14 cellular contexts compared by ENCODE assay signal in genomic region chr3:133938770-133939495, GRCh38. TPM values are rescaled to one million over a fixed set of nuclear protein-coding genes. Genes with fewer than 3 reads are reported as not detected.
DNase-seq lines count a peak whose midpoint lies in the region; ATAC-seq and TF ChIP-seq lines count a peak whose summit lies in the region.
"Had no signal": no experiment of that assay in that cellular context is flagged by ENCODE, and none has a peak within 500 bp of the region (broad histone marks: within the 10 kb centered on the region; RNA-seq: fewer than 3 reads in every experiment).

No MANE protein-coding gene starts in this region.

- no peak for TF ChIP-seq CTCF in HCT116 (IDR thresholded peaks at IDR 0.05 in 2 of 3, conservative IDR thresholded peaks at IDR 0.05 in 1 of 3; ENCODE audit: borderline replicate concordance in 1 of 3, insufficient read depth in 1 of 3, low read depth in 2 of 3, low read length in 2 of 3)
- TF ChIP-seq CTCF in brain microvascular endothelial cell (IDR thresholded peaks at IDR 0.05; ENCODE audit: low read depth, low read length, missing control alignments) = peak; percentile 58
- peak; percentile 32 for TF ChIP-seq CTCF in kidney epithelial cell (IDR thresholded peaks at IDR 0.05; ENCODE audit: insufficient read depth, low read length, poor library complexity, severe bottlenecking)

- ATAC-seq in HCT116 (no peak), HG02759 (IDR thresholded peaks at IDR 0.05; ENCODE audit: unreplicated experiment) (no peak)
- ATAC-seq: activated CD8-positive, alpha-beta T cell treated with anti-CD3 and anti-CD28 coated beads, Interleukin-2, amount 10 ng/mL, durations not matched to agents 7 days and 5 days had no signal

- DNase-seq in A172 (ENCODE audit: low spot score) (peak; percentile 15), HCT116 (ENCODE audit: low read depth, low spot score) (no peak), brain microvascular endothelial cell (no peak), kidney epithelial cell (ENCODE audit: low read depth) (no peak), cerebellum (ENCODE audit: low spot score) (no peak), NCI-H748 (lab: John Stamatoyannopoulos, UW; ENCODE audit: unreplicated experiment) (no peak), epidermal melanocyte (ENCODE audit: insufficient read length, low spot score) (no peak)
- DNase-seq: activated CD8-positive, alpha-beta T cell treated with anti-CD3 and anti-CD28 coated beads, Interleukin-2, amount 10 ng/mL, durations not matched to agents 7 days and 5 days; AML-193; NCI-H748 treated with DMSO at 0.1 percent for 48 hours; nephron progenitor cell; stimulated activated naive CD4-positive, alpha-beta T cell had no signal

- H3K9me2 ChIP-seq in HCT116 (ENCODE audit: insufficient read depth) = no peaks in the 10 kb centered on the region

- H3K4me2 ChIP-seq in HCT116 (ENCODE audit: low read length) = no peak overlapping the region

- no peaks in the 10 kb centered on the region for H4K20me1 ChIP-seq in HCT116 (ENCODE audit: insufficient read depth)

- RAD21 ChIA-PET in HCT116 (lab: Charles Lee; ENCODE audit: low non-redundant PET in 1 of 2, low total read pairs in 2 of 2, uncharacterized antibody in 2 of 2, unreplicated experiment in 2 of 2) = no interaction called here

- CTCF ChIA-PET in HCT116 (lab: Charles Lee) = interaction anchor here (1.0 kb wide), 1 partner anchor 9 kb away, joined by 5 read pairs; no protein-coding TSS in a partner anchor

- no peak for TF ChIP-seq POLR2A in HCT116 (IDR thresholded peaks at IDR 0.05; ENCODE audit: borderline replicate concordance, extremely low read depth, insufficient read depth, insufficient read length)

- peak; percentile 52 for TF ChIP-seq RAD21 in HCT116 (IDR thresholded peaks at IDR 0.05; ENCODE audit: low read depth)

- H3K36me3 ChIP-seq in HCT116 (ENCODE audit: control insufficient read depth in 1 of 2, insufficient read depth in 2 of 2, low read length in 2 of 2) = no peaks in the 10 kb centered on the region
- H3K36me3 ChIP-seq in brain microvascular endothelial cell (replicated peaks) = no peaks in the 10 kb centered on the region
- no peaks in the 10 kb centered on the region for H3K36me3 ChIP-seq in kidney epithelial cell (ENCODE audit: control insufficient read depth, insufficient read depth, low read length)
- H3K36me3 ChIP-seq: MG63 had no signal

- no peak overlapping the region for H3K4me3 ChIP-seq in HCT116 (replicated peaks in 1 of 2; ENCODE audit: low read depth in 1 of 2, low read length in 2 of 2)
- no peak overlapping the region for H3K4me3 ChIP-seq in brain microvascular endothelial cell (ENCODE audit: low read depth, low read length)
- no peak overlapping the region for H3K4me3 ChIP-seq in kidney epithelial cell (ENCODE audit: low read depth, low read length)
- H3K4me3 ChIP-seq: MG63 had no signal

- BruUV-seq in HCT116 (replicated peaks; lab: Mats Ljungman, UMichigan) = no TSS peak

- no peaks in the 10 kb centered on the region for H3K79me2 ChIP-seq in HCT116 (ENCODE audit: insufficient read depth, low read length)

- intact Hi-C loops in HCT116 (cut with micrococcal nuclease) = no loop called here

- no peak overlapping the region for H3K27ac ChIP-seq in HCT116 (ENCODE audit: low read depth, low read length)
- no peak overlapping the region for H3K27ac ChIP-seq in brain microvascular endothelial cell

- no peaks in the 10 kb centered on the region for H3K9me3 ChIP-seq in HCT116 (ENCODE audit: control insufficient read depth in 1 of 2, insufficient read depth in 1 of 2, low read depth in 1 of 2, low read length in 2 of 2)
- H3K9me3 ChIP-seq: MG63 had no signal

- in situ Hi-C loops in brain microvascular endothelial cell (cut with HindIII; ENCODE audit: low pct_ligation_motif_present, low sequenced_read_pairs) = no loop called here

- H3K27me3 ChIP-seq in HCT116 (ENCODE audit: insufficient read depth, low read length) = peaks cover 50% of the 10 kb centered on the region
- peaks cover 25% of the 10 kb centered on the region for H3K27me3 ChIP-seq in brain microvascular endothelial cell (replicated peaks)
- peaks cover 2% of the 10 kb centered on the region for H3K27me3 ChIP-seq in kidney epithelial cell (ENCODE audit: control insufficient read depth, insufficient read depth, low read length)
- H3K27me3 ChIP-seq: MG63 had no signal

- H3K9ac ChIP-seq in HCT116 (ENCODE audit: low read length) = no peak overlapping the region

- POLR2A ChIA-PET in HCT116 (lab: Charles Lee) = no interaction called here

- peaks cover 12 to 14% of the 10 kb centered on the region in 2 experiments for H3K4me1 ChIP-seq in HCT116 (ENCODE audit: control insufficient read depth in 1 of 2, insufficient read depth in 2 of 2, low read length in 2 of 2)

- no peak overlapping the region for H2AFZ ChIP-seq in HCT116 (ENCODE audit: low read depth, low read length, poor library complexity, severe bottlenecking)

TF ChIP-seq in HCT116, 20 proteins besides CTCF, POLR2A, EP300 and RAD21:
- TF ChIP-seq JUND (IDR thresholded peaks at IDR 0.05) (no peak), EZH2 (IDR thresholded peaks at IDR 0.05) (no peak), TCF7L2 (IDR thresholded peaks at IDR 0.05; ENCODE audit: borderline replicate concordance, extremely low read depth, insufficient read depth, insufficient read length) (no peak), SIN3A (IDR thresholded peaks at IDR 0.05; ENCODE audit: low read depth) (no peak), CEBPB (IDR thresholded peaks at IDR 0.05; ENCODE audit: low read depth) (no peak), EZH2phosphoT487 (IDR thresholded peaks at IDR 0.05; ENCODE audit: borderline replicate concordance) (no peak), EGR1 (IDR thresholded peaks at IDR 0.05; ENCODE audit: low read depth) (no peak), ZFX (IDR thresholded peaks at IDR 0.05) (no peak), CBX3 (IDR thresholded peaks at IDR 0.05; ENCODE audit: low read depth) (no peak), SRF (IDR thresholded peaks at IDR 0.05; ENCODE audit: low read depth) (no peak), YY1 (IDR thresholded peaks at IDR 0.05; ENCODE audit: extremely low read depth, insufficient replicate concordance, low read depth, low read length) (no peak), FOSL1 (IDR thresholded peaks at IDR 0.05; ENCODE audit: low read depth) (no peak), POLR2AphosphoS5 (IDR thresholded peaks at IDR 0.05; ENCODE audit: low read depth, low read length) (no peak), SP1 (IDR thresholded peaks at IDR 0.05; ENCODE audit: low read depth) (no peak)
- TF ChIP-seq, protein P1, sequence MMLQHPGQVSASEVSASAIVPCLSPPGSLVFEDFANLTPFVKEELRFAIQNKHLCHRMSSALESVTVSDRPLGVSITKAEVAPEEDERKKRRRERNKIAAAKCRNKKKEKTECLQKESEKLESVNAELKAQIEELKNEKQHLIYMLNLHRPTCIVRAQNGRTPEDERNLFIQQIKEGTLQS (IDR thresholded peaks at IDR 0.05) = no peak
- TF ChIP-seq, protein P2, sequence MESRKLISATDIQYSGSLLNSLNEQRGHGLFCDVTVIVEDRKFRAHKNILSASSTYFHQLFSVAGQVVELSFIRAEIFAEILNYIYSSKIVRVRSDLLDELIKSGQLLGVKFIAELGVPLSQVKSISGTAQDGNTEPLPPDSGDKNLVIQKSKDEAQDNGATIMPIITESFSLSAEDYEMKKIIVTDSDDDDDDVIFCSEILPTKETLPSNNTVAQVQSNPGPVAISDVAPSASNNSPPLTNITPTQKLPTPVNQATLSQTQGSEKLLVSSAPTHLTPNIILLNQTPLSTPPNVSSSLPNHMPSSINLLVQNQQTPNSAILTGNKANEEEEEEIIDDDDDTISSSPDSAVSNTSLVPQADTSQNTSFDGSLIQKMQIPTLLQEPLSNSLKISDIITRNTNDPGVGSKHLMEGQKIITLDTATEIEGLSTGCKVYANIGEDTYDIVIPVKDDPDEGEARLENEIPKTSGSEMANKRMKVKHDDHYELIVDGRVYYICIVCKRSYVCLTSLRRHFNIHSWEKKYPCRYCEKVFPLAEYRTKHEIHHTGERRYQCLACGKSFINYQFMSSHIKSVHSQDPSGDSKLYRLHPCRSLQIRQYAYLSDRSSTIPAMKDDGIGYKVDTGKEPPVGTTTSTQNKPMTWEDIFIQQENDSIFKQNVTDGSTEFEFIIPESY (IDR thresholded peaks at IDR 0.05; ENCODE audit: extremely low read depth, insufficient replicate concordance, low read length) = no peak
- TF ChIP-seq, protein P3, sequence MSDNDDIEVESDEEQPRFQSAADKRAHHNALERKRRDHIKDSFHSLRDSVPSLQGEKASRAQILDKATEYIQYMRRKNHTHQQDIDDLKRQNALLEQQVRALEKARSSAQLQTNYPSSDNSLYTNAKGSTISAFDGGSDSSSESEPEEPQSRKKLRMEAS (IDR thresholded peaks at IDR 0.05) = no peak
- TF ChIP-seq, protein P4, sequence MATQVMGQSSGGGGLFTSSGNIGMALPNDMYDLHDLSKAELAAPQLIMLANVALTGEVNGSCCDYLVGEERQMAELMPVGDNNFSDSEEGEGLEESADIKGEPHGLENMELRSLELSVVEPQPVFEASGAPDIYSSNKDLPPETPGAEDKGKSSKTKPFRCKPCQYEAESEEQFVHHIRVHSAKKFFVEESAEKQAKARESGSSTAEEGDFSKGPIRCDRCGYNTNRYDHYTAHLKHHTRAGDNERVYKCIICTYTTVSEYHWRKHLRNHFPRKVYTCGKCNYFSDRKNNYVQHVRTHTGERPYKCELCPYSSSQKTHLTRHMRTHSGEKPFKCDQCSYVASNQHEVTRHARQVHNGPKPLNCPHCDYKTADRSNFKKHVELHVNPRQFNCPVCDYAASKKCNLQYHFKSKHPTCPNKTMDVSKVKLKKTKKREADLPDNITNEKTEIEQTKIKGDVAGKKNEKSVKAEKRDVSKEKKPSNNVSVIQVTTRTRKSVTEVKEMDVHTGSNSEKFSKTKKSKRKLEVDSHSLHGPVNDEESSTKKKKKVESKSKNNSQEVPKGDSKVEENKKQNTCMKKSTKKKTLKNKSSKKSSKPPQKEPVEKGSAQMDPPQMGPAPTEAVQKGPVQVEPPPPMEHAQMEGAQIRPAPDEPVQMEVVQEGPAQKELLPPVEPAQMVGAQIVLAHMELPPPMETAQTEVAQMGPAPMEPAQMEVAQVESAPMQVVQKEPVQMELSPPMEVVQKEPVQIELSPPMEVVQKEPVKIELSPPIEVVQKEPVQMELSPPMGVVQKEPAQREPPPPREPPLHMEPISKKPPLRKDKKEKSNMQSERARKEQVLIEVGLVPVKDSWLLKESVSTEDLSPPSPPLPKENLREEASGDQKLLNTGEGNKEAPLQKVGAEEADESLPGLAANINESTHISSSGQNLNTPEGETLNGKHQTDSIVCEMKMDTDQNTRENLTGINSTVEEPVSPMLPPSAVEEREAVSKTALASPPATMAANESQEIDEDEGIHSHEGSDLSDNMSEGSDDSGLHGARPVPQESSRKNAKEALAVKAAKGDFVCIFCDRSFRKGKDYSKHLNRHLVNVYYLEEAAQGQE (IDR thresholded peaks at IDR 0.05; ENCODE audit: low read depth) = no peak

RNA-seq across cellular contexts. Expression of gene RAB6B, which starts 43.3 kb away (rescaled TPM):
- 0.33 and 1.3 TPM in 2 replicates for total RNA-seq in A172 (2014; rRNA removed; shearing (Covaris generic))
- total RNA-seq in HCT116 (2021; ENCODE audit: unreplicated experiment) (14.1 TPM), kidney epithelial cell (4.1 and 4.4 TPM in 2 replicates), cerebellum (50.9 TPM)
- 12.2 and 14.9 TPM in 2 replicates for polyA plus RNA-seq in HCT116 (2012)

Comparison
In these comparisons a context has a peak if more than half of its experiments do, and no peak if none do; other contexts are left out.
1. CTCF ChIP-seq: peak in brain microvascular endothelial cell (single experiment) and kidney epithelial cell (single experiment); none in HCT116 (0 of 3).